8 cellular contexts compared by ENCODE assay signal in genomic region chr9:95131023-95131943, GRCh38.
A peak's percentile ranks its signal among the peaks of the same experiment; 100 is the strongest.
DNase-seq lines count a peak whose midpoint lies in the region; ATAC-seq, FAIRE-seq and TF ChIP-seq lines count a peak whose summit lies in the region.

No MANE protein-coding gene starts in this region.

- no peak overlapping the region for H3K9ac ChIP-seq in endothelial cell of umbilical vein (replicated peaks; ENCODE audit: extremely low read depth, insufficient read depth, low read length)

- CTCF ChIA-PET in activated CD8-positive, alpha-beta T cell treated with anti-CD3 and anti-CD28 coated beads, Interleukin-2, amount 10 ng/mL, durations not matched to agents 7 days and 5 days (lab: Charles Lee) = interaction anchor here (0.6 to 8.5 kb wide), 53 partner anchors 9 to 1086 kb away, joined by 3 to 194 read pairs (median 4); no protein-coding TSS in a partner anchor
- CTCF ChIA-PET in endothelial cell of umbilical vein (lab: Charles Lee) = interaction anchor here (0.6 to 13.7 kb wide), 44 partner anchors 9 to 1087 kb away, joined by 3 to 707 read pairs (median 4); partner anchors contain the start of gene AOPEP

- no peaks in the 10 kb centered on the region for H3K9me1 ChIP-seq in endothelial cell of umbilical vein (replicated peaks; ENCODE audit: control insufficient read depth, extremely low read depth, insufficient read depth, low read length)

- ATAC-seq in activated CD8-positive, alpha-beta T cell treated with anti-CD3 and anti-CD28 coated beads, Interleukin-2, amount 10 ng/mL, durations not matched to agents 7 days and 5 days = no peak

- no peaks in the 10 kb centered on the region for H3K4me1 ChIP-seq in endothelial cell of umbilical vein (ENCODE audit: control insufficient read depth, extremely low read depth, insufficient read depth, low read length)

- intact Hi-C loops in endothelial cell of umbilical vein (cut with micrococcal nuclease) = loop anchor here (1.0 to 5.0 kb wide), 6 partner anchors 136 to 1086 kb away; partner anchors contain the start of gene AOPEP

- H3K36me3 Mint-ChIP-seq in activated CD8-positive, alpha-beta T cell treated with anti-CD3 and anti-CD28 coated beads, Interleukin-2, amount 10 ng/mL, durations not matched to agents 7 days and 5 days (ENCODE audit: low read depth) = no peaks in the 10 kb centered on the region
- H3K36me3 Mint-ChIP-seq in mesothelial cell of epicardium = no peaks in the 10 kb centered on the region

- H3K27me3 ChIP-seq in H7 (ENCODE audit: control insufficient read depth, insufficient read depth, low read length) (no peaks in the 10 kb centered on the region), endothelial cell of umbilical vein (ENCODE audit: control insufficient read depth in 2 of 2, insufficient read depth in 2 of 2, low read length in 2 of 2) (no peaks in the 10 kb centered on the region)

- dilution Hi-C loops in endothelial cell of umbilical vein (cut with MboI; ENCODE audit: extremely low pct_ligation_motif_present, low sequenced_read_pairs) = loop anchor here (25.0 kb wide), 1 partner anchor 469 kb away; no protein-coding TSS in a partner anchor

- no peaks in the 10 kb centered on the region for H3K9me3 ChIP-seq in endothelial cell of umbilical vein (replicated peaks; ENCODE audit: control insufficient read depth, insufficient read depth, low read length)

- no peaks in the 10 kb centered on the region for H3K4me1 Mint-ChIP-seq in activated CD8-positive, alpha-beta T cell treated with anti-CD3 and anti-CD28 coated beads, Interleukin-2, amount 10 ng/mL, durations not matched to agents 7 days and 5 days (ENCODE audit: low read depth)
- H3K4me1 Mint-ChIP-seq in mesothelial cell of epicardium = peaks cover 49% of the 10 kb centered on the region

- H3K36me3 ChIP-seq in H7 (replicated peaks; ENCODE audit: control insufficient read depth, insufficient read depth, low read length) = no peaks in the 10 kb centered on the region
- H3K36me3 ChIP-seq in endothelial cell of umbilical vein (ENCODE audit: control insufficient read depth in 2 of 2, extremely low read depth in 1 of 2, insufficient read depth in 2 of 2, low read length in 2 of 2) = no peaks in the 10 kb centered on the region

- no TSS peak for BruUV-seq in endothelial cell of umbilical vein (replicated peaks; lab: Mats Ljungman, UMichigan)

- FAIRE-seq in endothelial cell of umbilical vein (lab: Jason Lieb, UNC) = peak; percentile 87

- POLR2A ChIA-PET in activated CD8-positive, alpha-beta T cell treated with anti-CD3 and anti-CD28 coated beads, Interleukin-2, amount 10 ng/mL, durations not matched to agents 7 days and 5 days (lab: Charles Lee) = interaction anchor here (1.0 kb wide), 1 partner anchor 405 kb away, joined by 3 read pairs; the partner anchor contains the start of gene AOPEP
- POLR2A ChIA-PET in endothelial cell of umbilical vein (lab: Charles Lee) = interaction anchor here (0.6 kb wide), 1 partner anchor 463 kb away, joined by 3 read pairs; no protein-coding TSS in a partner anchor

- no peak overlapping the region for H3K27ac Mint-ChIP-seq in activated CD8-positive, alpha-beta T cell treated with anti-CD3 and anti-CD28 coated beads, Interleukin-2, amount 10 ng/mL, durations not matched to agents 7 days and 5 days
- H3K27ac Mint-ChIP-seq in mesothelial cell of epicardium = peak overlapping the region; percentile 15

- no peaks in the 10 kb centered on the region for H3K9me3 Mint-ChIP-seq in activated CD8-positive, alpha-beta T cell treated with anti-CD3 and anti-CD28 coated beads, Interleukin-2, amount 10 ng/mL, durations not matched to agents 7 days and 5 days (ENCODE audit: insufficient read depth)
- H3K9me3 Mint-ChIP-seq in mesothelial cell of epicardium = no peaks in the 10 kb centered on the region

- H3K27me3 Mint-ChIP-seq in activated CD8-positive, alpha-beta T cell treated with anti-CD3 and anti-CD28 coated beads, Interleukin-2, amount 10 ng/mL, durations not matched to agents 7 days and 5 days (ENCODE audit: low read depth) = no peaks in the 10 kb centered on the region
- no peaks in the 10 kb centered on the region for H3K27me3 Mint-ChIP-seq in mesothelial cell of epicardium (ENCODE audit: low read depth)

- TF ChIP-seq POLR2A in endothelial cell of umbilical vein (IDR thresholded peaks at IDR 0.05; ENCODE audit: low read depth, low read length) = no peak

- no peaks in the 10 kb centered on the region for H3K79me2 ChIP-seq in endothelial cell of umbilical vein (ENCODE audit: control insufficient read depth, insufficient read depth, low read length)

- H3K27ac ChIP-seq in endothelial cell of umbilical vein (ENCODE audit: insufficient read depth, low read depth, low read length) = no peak overlapping the region

- H3K4me3 ChIP-seq in H7 (ENCODE audit: insufficient read depth, low read depth, low read length) (no peak overlapping the region), endothelial cell of umbilical vein (replicated peaks in 1 of 3; ENCODE audit: insufficient read depth in 1 of 3, low read depth in 1 of 3, low read length in 3 of 3) (no peak overlapping the region)

- no peak overlapping the region for H3K4me2 ChIP-seq in endothelial cell of umbilical vein (ENCODE audit: insufficient read depth, low read length)

- no peaks in the 10 kb centered on the region for H4K20me1 ChIP-seq in endothelial cell of umbilical vein (replicated peaks; ENCODE audit: control insufficient read depth, extremely low read depth, insufficient read depth, low read length)

- peak overlapping the region; percentile 14 for H2AFZ ChIP-seq in endothelial cell of umbilical vein (ENCODE audit: low read depth, low read length)

- peak; percentile 87 for DNase-seq in Ammon's horn (ENCODE audit: low spot score)
- DNase-seq in H7 = peak; percentile 85
- DNase-seq in NCI-H748 treated with DMSO at 0.1 percent for 48 hours (lab: John Stamatoyannopoulos, UW) = peak; percentile 54
- peak; percentile 56 for DNase-seq in activated CD8-positive, alpha-beta T cell treated with anti-CD3 and anti-CD28 coated beads, Interleukin-2, amount 10 ng/mL, durations not matched to agents 7 days and 5 days
- peak; percentile 66 for DNase-seq in endothelial cell of umbilical vein (ENCODE audit: low read depth, low spot score)
- DNase-seq in mesothelial cell of epicardium (ENCODE audit: low spot score in 2 of 2, unreplicated experiment in 2 of 2) = peak; percentile 45 to 84
- DNase-seq in stimulated activated naive CD4-positive, alpha-beta T cell treated with Interleukin-2 at 50 U/mL for 16 hours (lab: John Stamatoyannopoulos, UW) = peak; percentile 2
- DNase-seq in DMS114 treated with DMSO at 0.1 percent for 48 hours (lab: John Stamatoyannopoulos, UW; ENCODE audit: unreplicated experiment) = no peak

- TF ChIP-seq CTCF in endothelial cell of umbilical vein (IDR thresholded peaks at IDR 0.05; ENCODE audit: extremely low read depth in 1 of 2, insufficient read depth in 1 of 2, low read depth in 1 of 2, low read length in 2 of 2) = peak; percentile 83 to 88
- TF ChIP-seq CTCF in mesothelial cell of epicardium (IDR thresholded peaks at IDR 0.05; ENCODE audit: unreplicated experiment) = peak; percentile 60

- H3K4me3 Mint-ChIP-seq in activated CD8-positive, alpha-beta T cell treated with anti-CD3 and anti-CD28 coated beads, Interleukin-2, amount 10 ng/mL, durations not matched to agents 7 days and 5 days = no peak overlapping the region
- no peak overlapping the region for H3K4me3 Mint-ChIP-seq in mesothelial cell of epicardium

TF ChIP-seq in endothelial cell of umbilical vein, 7 proteins besides CTCF, POLR2A, EP300 and RAD21:
- TF ChIP-seq EZH2 (IDR thresholded peaks at IDR 0.05; ENCODE audit: borderline replicate concordance, low read depth, low read length, severe bottlenecking) = no peak
- no peak for TF ChIP-seq GATA2 (IDR thresholded peaks at IDR 0.05; ENCODE audit: insufficient read depth, insufficient read length, low read depth, low read length)
- TF ChIP-seq MYC (IDR thresholded peaks at IDR 0.05; ENCODE audit: low read depth, low read length) = no peak
- TF ChIP-seq MAX (IDR thresholded peaks at IDR 0.05; ENCODE audit: insufficient read depth, insufficient read length) = no peak
- no peak for TF ChIP-seq POLR2AphosphoS5 (IDR thresholded peaks at IDR 0.05; ENCODE audit: insufficient read depth, low read depth, low read length)
- no peak for TF ChIP-seq JUN (IDR thresholded peaks at IDR 0.05; ENCODE audit: borderline replicate concordance, insufficient read depth, insufficient read length, low read depth)
